21 cellular contexts compared by ENCODE assay signal in the genomic region with DNA sequence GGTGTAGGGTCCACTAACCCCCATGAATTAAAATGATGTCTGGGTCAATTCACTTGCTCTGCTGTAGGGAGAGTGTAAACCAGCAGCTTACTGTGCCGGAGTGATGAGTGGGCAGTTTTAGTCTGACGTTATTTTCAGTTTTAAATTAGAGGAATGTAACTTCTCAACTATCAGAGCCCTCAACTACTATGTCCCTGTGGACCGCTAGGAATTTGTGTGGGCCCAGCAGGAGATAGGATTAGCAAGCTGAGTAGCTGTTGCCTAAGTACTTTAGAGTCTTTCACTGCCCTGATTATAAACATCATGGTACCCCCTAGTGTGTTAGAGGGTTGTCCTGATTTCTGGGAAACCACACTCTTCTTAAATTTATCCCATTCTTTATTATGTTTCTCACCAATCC. TPM values are rescaled to one million over a fixed set of nuclear protein-coding genes. Genes with fewer than 3 reads are reported as not detected.
DNase-seq lines count a peak whose midpoint lies in the region; ATAC-seq and TF ChIP-seq lines count a peak whose summit lies in the region.
"Had no signal": no experiment of that assay in that cellular context is flagged by ENCODE, and none has a peak within 500 bp of the region (broad histone marks: within the 10 kb centered on the region; RNA-seq: fewer than 3 reads in every experiment).

No MANE protein-coding gene starts in this region.

- no peak overlapping the region for H3K23ac ChIP-seq in mesenchymal stem cell (ENCODE audit: low read length in 2 of 2)

- H3K9me3 ChIP-seq in AG04450 (ENCODE audit: control insufficient read depth, insufficient read depth, low read length) (no peaks in the 10 kb centered on the region; the same call in 1 of the 2 replicates), mesenchymal stem cell (ENCODE audit: control insufficient read depth, low read length) (no peaks in the 10 kb centered on the region), ascending aorta (no peaks in the 10 kb centered on the region)
- H3K9me3 ChIP-seq: body of pancreas, prostate gland, uterus had no signal

- no peak overlapping the region for H3K4ac ChIP-seq in mesenchymal stem cell (ENCODE audit: low read depth in 1 of 2, low read length in 2 of 2)

- no peak overlapping the region for H2BK5ac ChIP-seq in mesenchymal stem cell (ENCODE audit: low read depth, low read length, poor library complexity, severe bottlenecking)

- no peaks in the 10 kb centered on the region for H3K36me3 Mint-ChIP-seq in activated CD4-positive, alpha-beta memory T cell treated with anti-CD3 and anti-CD28 coated beads, Interleukin-2, amount 10 ng/mL, durations not matched to agents 7 days and 5 days (ENCODE audit: low read depth)
- H3K36me3 Mint-ChIP-seq: stimulated activated effector memory CD8-positive, alpha-beta T cell treated with anti-CD3 and anti-CD28 coated beads, Interleukin-12 subunit alpha, Interleukin-12 subunit beta, amount 100 ng/mL, for 72 hours had no signal

- no peak overlapping the region for H3K18ac ChIP-seq in mesenchymal stem cell (ENCODE audit: low read depth in 1 of 2, low read length in 2 of 2)

- H3K27ac Mint-ChIP-seq in activated CD4-positive, alpha-beta memory T cell treated with anti-CD3 and anti-CD28 coated beads, Interleukin-2, amount 10 ng/mL, durations not matched to agents 7 days and 5 days, result no peak overlapping the region
- H3K27ac Mint-ChIP-seq: activated T-helper 1 cell treated with anti-CD3 and anti-CD28 coated beads, Interleukin-12 subunit alpha, Interleukin-12 subunit beta, Interleukin-2, Interleukin-4 antibody, amounts not matched to agents 30 ng/mL and 10 ng/mL and 1 ng/mL, durations not matched to agents 14 hours and 24 hours and 36 hours; mesothelial cell of epicardium; stimulated activated effector memory CD8-positive, alpha-beta T cell treated with anti-CD3 and anti-CD28 coated beads, Interleukin-12 subunit alpha, Interleukin-12 subunit beta, amount 100 ng/mL, for 72 hours; T-helper 1 cell treated with Interleukin-12 subunit alpha and Interleukin-12 subunit beta and Interleukin-4 antibody, amounts not matched to agents 30 μg/mL and 1 μg/mL, for 36 hours had no signal

- ATAC-seq in GM21390 (IDR thresholded peaks at IDR 0.05; ENCODE audit: unreplicated experiment), result no peak
- ATAC-seq: body of pancreas; stimulated activated effector memory CD8-positive, alpha-beta T cell treated with anti-CD3 and anti-CD28 coated beads, Interleukin-12 subunit alpha, Interleukin-12 subunit beta, amount 100 ng/mL, for 72 hours had no signal

- no peaks in the 10 kb centered on the region for H3K27me3 ChIP-seq in AG04450 (ENCODE audit: control insufficient read depth, insufficient read depth, low read length)
- H3K27me3 ChIP-seq in mesenchymal stem cell (ENCODE audit: control insufficient read depth in 1 of 2, insufficient read depth in 1 of 2, low read length in 2 of 2), result no peaks in the 10 kb centered on the region
- no peaks in the 10 kb centered on the region for H3K27me3 ChIP-seq in ascending aorta
- H3K27me3 ChIP-seq: body of pancreas, uterus had no signal

- no peaks in the 10 kb centered on the region for H3K27me3 Mint-ChIP-seq in activated CD4-positive, alpha-beta memory T cell treated with anti-CD3 and anti-CD28 coated beads, Interleukin-2, amount 10 ng/mL, durations not matched to agents 7 days and 5 days

- POLR2A ChIA-PET in AG04450 (lab: Yijun Ruan, JAX), result no interaction called here
- POLR2A ChIA-PET in HEK293T (lab: Yijun Ruan, JAX), result interaction anchor here (0.8 kb wide), 1 partner anchor 336 kb away, joined by 3 read pairs; no protein-coding TSS in a partner anchor
- POLR2A ChIA-PET in activated CD4-positive, alpha-beta memory T cell treated with anti-CD3 and anti-CD28 coated beads, Interleukin-2, amount 10 ng/mL, durations not matched to agents 7 days and 5 days (lab: Charles Lee), result no interaction called here

- no peak overlapping the region for H2BK15ac ChIP-seq in mesenchymal stem cell (ENCODE audit: low read depth, poor library complexity, severe bottlenecking)

- H2AFZ ChIP-seq in mesenchymal stem cell (ENCODE audit: low read depth, low read length), result no peak overlapping the region

- no CpG with 5 or more reads among the region's 3 CpGs for WGBS in mesenchymal stem cell

- no peak overlapping the region for H4K8ac ChIP-seq in mesenchymal stem cell (ENCODE audit: low read length)

- no peak overlapping the region for H3K14ac ChIP-seq in mesenchymal stem cell (ENCODE audit: low read length in 2 of 2)

- H2BK120ac ChIP-seq in mesenchymal stem cell (ENCODE audit: low read depth, low read length), result no peak overlapping the region

- H3K36me3 ChIP-seq in mesenchymal stem cell (ENCODE audit: control insufficient read depth in 1 of 2, insufficient read depth in 2 of 2, low read depth in 1 of 2, low read length in 2 of 2), result peaks cover 0 to 12% of the 10 kb centered on the region in 2 experiments
- peaks cover 3 to 4% of the 10 kb centered on the region in 2 donors for H3K36me3 ChIP-seq in ascending aorta
- H3K36me3 ChIP-seq: prostate gland, uterus had no signal

- DNase-seq in AG04450 (ENCODE audit: low read depth, low spot score), result peak; percentile 63
- peak; percentile 46 for DNase-seq in HEK293T (ENCODE audit: extremely low spot score)
- peak; percentile 99 for DNase-seq in choroid plexus epithelial cell (ENCODE audit: low read depth)
- DNase-seq in mesenchymal stem cell, result peak; percentile 47
- DNase-seq in 8988T, result no peak
- DNase-seq in ascending aorta (ENCODE audit: low spot score in 2 of 2), result no peak
- no peak for DNase-seq in activated CD4-positive, alpha-beta memory T cell treated with anti-CD3 and anti-CD28 coated beads, Interleukin-2, amount 10 ng/mL, durations not matched to agents 7 days and 5 days
- DNase-seq: activated CD4-positive, alpha-beta T cell treated with anti-CD3 and anti-CD28 coated beads for 48 hours; body of pancreas; GOT3; NCI-H1092 treated with DMSO at 0.1 percent for 48 hours; NCI-H446; stimulated activated CD4-positive, alpha-beta T cell treated with anti-CD3 and anti-CD28 coated beads, Interleukin-4, amount 100 ng/mL, for 1 hour; uterus had no signal

- no peaks in the 10 kb centered on the region for H3K4me1 Mint-ChIP-seq in activated CD4-positive, alpha-beta memory T cell treated with anti-CD3 and anti-CD28 coated beads, Interleukin-2, amount 10 ng/mL, durations not matched to agents 7 days and 5 days
- H3K4me1 Mint-ChIP-seq: mesothelial cell of epicardium; stimulated activated effector memory CD8-positive, alpha-beta T cell treated with anti-CD3 and anti-CD28 coated beads, Interleukin-12 subunit alpha, Interleukin-12 subunit beta, amount 100 ng/mL, for 72 hours had no signal

- peak overlapping the region; percentile 31 for H3K9ac ChIP-seq in mesenchymal stem cell (ENCODE audit: low read length)

- no peaks in the 10 kb centered on the region for H3K9me3 Mint-ChIP-seq in activated CD4-positive, alpha-beta memory T cell treated with anti-CD3 and anti-CD28 coated beads, Interleukin-2, amount 10 ng/mL, durations not matched to agents 7 days and 5 days
- H3K9me3 Mint-ChIP-seq: activated T-helper 1 cell treated with anti-CD3 and anti-CD28 coated beads, Interleukin-12 subunit alpha, Interleukin-12 subunit beta, Interleukin-2, Interleukin-4 antibody, amounts not matched to agents 30 ng/mL and 10 ng/mL and 1 ng/mL, durations not matched to agents 14 hours and 24 hours and 36 hours; stimulated activated effector memory CD8-positive, alpha-beta T cell treated with anti-CD3 and anti-CD28 coated beads, Interleukin-12 subunit alpha, Interleukin-12 subunit beta, amount 100 ng/mL, for 72 hours; T-helper 1 cell treated with Interleukin-12 subunit alpha and Interleukin-12 subunit beta and Interleukin-4 antibody, amounts not matched to agents 30 μg/mL and 1 μg/mL, for 36 hours had no signal

- no peak overlapping the region for H3K4me3 ChIP-seq in AG04450 (ENCODE audit: low read depth, low read length)
- H3K4me3 ChIP-seq in choroid plexus epithelial cell (ENCODE audit: low read depth, low read length), result no peak overlapping the region
- no peak overlapping the region for H3K4me3 ChIP-seq in mesenchymal stem cell (ENCODE audit: insufficient read depth in 1 of 2, low read depth in 1 of 2, low read length in 2 of 2)
- no peak overlapping the region for H3K4me3 ChIP-seq in ascending aorta
- H3K4me3 ChIP-seq: body of pancreas, prostate gland, uterus had no signal

- CTCF ChIA-PET in AG04450 (lab: Charles Lee), result interaction anchor here (1.5 kb wide), 1 partner anchor 26 kb away, joined by 11 read pairs; no protein-coding TSS in a partner anchor
- CTCF ChIA-PET in HEK293T (lab: Yijun Ruan, JAX), result no interaction called here
- CTCF ChIA-PET in activated CD4-positive, alpha-beta memory T cell treated with anti-CD3 and anti-CD28 coated beads, Interleukin-2, amount 10 ng/mL, durations not matched to agents 7 days and 5 days (lab: Charles Lee), result interaction anchor here (0.6 kb wide), 1 partner anchor 984 kb away, joined by 3 read pairs; no protein-coding TSS in a partner anchor

- H2BK12ac ChIP-seq in mesenchymal stem cell (ENCODE audit: low read length in 2 of 2), result no peak overlapping the region

- peak overlapping the region; percentile 47 for H3K27ac ChIP-seq in AG04450 (ENCODE audit: low read depth, low read length)
- H3K27ac ChIP-seq in mesenchymal stem cell (ENCODE audit: low read length, poor library complexity, severe bottlenecking), result peak overlapping the region; percentile 85
- no peak overlapping the region for H3K27ac ChIP-seq in ascending aorta
- H3K27ac ChIP-seq: body of pancreas, epithelial cell of prostate, prostate gland, uterus had no signal

- TF ChIP-seq CTCF in AG04450 (IDR thresholded peaks at IDR 0.05; ENCODE audit: low read depth, low read length), result no peak
- peak; percentile 7 for TF ChIP-seq CTCF in choroid plexus epithelial cell (conservative IDR thresholded peaks at IDR 0.05; ENCODE audit: low read depth, low read length)
- TF ChIP-seq CTCF in ascending aorta (IDR thresholded peaks at IDR 0.05), result no peak

- no peak overlapping the region for H3K4me3 Mint-ChIP-seq in activated CD4-positive, alpha-beta memory T cell treated with anti-CD3 and anti-CD28 coated beads, Interleukin-2, amount 10 ng/mL, durations not matched to agents 7 days and 5 days
- H3K4me3 Mint-ChIP-seq: activated T-helper 1 cell treated with anti-CD3 and anti-CD28 coated beads, Interleukin-12 subunit alpha, Interleukin-12 subunit beta, Interleukin-2, Interleukin-4 antibody, amounts not matched to agents 30 ng/mL and 10 ng/mL and 1 ng/mL, durations not matched to agents 14 hours and 24 hours and 36 hours; mesothelial cell of epicardium; stimulated activated effector memory CD8-positive, alpha-beta T cell treated with anti-CD3 and anti-CD28 coated beads, Interleukin-12 subunit alpha, Interleukin-12 subunit beta, amount 100 ng/mL, for 72 hours; T-helper 1 cell treated with Interleukin-12 subunit alpha and Interleukin-12 subunit beta and Interleukin-4 antibody, amounts not matched to agents 30 μg/mL and 1 μg/mL, for 36 hours had no signal

- H3K4me1 ChIP-seq in mesenchymal stem cell (ENCODE audit: control insufficient read depth, insufficient read depth, low read depth, low read length), result peaks cover 8% of the 10 kb centered on the region
- no peaks in the 10 kb centered on the region for H3K4me1 ChIP-seq in ascending aorta
- H3K4me1 ChIP-seq: body of pancreas, prostate gland, uterus had no signal

- H3K4me2 ChIP-seq in mesenchymal stem cell (ENCODE audit: low read length, poor library complexity, severe bottlenecking), result no peak overlapping the region

- no peak overlapping the region for H2AK5ac ChIP-seq in mesenchymal stem cell (ENCODE audit: low read length, severe bottlenecking)

- intact Hi-C loops in ascending aorta (cut with DNase I), result no loop called here

- H4K91ac ChIP-seq in mesenchymal stem cell (ENCODE audit: low read length), result no peak overlapping the region

- no peaks in the 10 kb centered on the region for H3K79me1 ChIP-seq in mesenchymal stem cell (replicated peaks; ENCODE audit: low read length, poor library complexity, severe bottlenecking)

RNA-seq across cellular contexts. Expression of a gene that starts 11.4 kb away (rescaled TPM):
- not detected in 2 replicates for polyA plus RNA-seq in AG04450 (2011; rRNA removed)
- not detected in 2 replicates for polyA minus RNA-seq in AG04450 (2011; rRNA and poly(A)+ RNA removed)
- polyA plus RNA-seq in mesenchymal stem cell (2013, experiment 1 of 2), result not detected
- 0.01 TPM for polyA plus RNA-seq in mesenchymal stem cell (2013, experiment 2 of 2)
- total RNA-seq in ascending aorta, result not detected
- total RNA-seq in activated CD4-positive, alpha-beta memory T cell treated with anti-CD3 and anti-CD28 coated beads, Interleukin-2, amount 10 ng/mL, durations not matched to agents 7 days and 5 days, result under 1 TPM; 0.15 TPM
- total RNA-seq: activated T-helper 1 cell treated with anti-CD3 and anti-CD28 coated beads, Interleukin-12 subunit alpha, Interleukin-12 subunit beta, Interleukin-2, Interleukin-4 antibody, amounts not matched to agents 30 ng/mL and 10 ng/mL and 1 ng/mL, durations not matched to agents 14 hours and 24 hours and 36 hours had no signal

Comparison
In these comparisons a context has a peak if more than half of its experiments do, and no peak if none do; other contexts are left out.
1. DNase-seq: peak in AG04450 (single experiment), HEK293T (single experiment), choroid plexus epithelial cell (single experiment) and mesenchymal stem cell (single experiment); none in 8988T (single experiment), ascending aorta (0 of 2) and activated CD4-positive, alpha-beta memory T cell treated with anti-CD3 and anti-CD28 coated beads, Interleukin-2, amount 10 ng/mL, durations not matched to agents 7 days and 5 days (single experiment).
2. H3K27ac ChIP-seq: peak in AG04450 (single experiment) and mesenchymal stem cell (single experiment); none in ascending aorta (0 of 2).